In the genomic region with DNA sequence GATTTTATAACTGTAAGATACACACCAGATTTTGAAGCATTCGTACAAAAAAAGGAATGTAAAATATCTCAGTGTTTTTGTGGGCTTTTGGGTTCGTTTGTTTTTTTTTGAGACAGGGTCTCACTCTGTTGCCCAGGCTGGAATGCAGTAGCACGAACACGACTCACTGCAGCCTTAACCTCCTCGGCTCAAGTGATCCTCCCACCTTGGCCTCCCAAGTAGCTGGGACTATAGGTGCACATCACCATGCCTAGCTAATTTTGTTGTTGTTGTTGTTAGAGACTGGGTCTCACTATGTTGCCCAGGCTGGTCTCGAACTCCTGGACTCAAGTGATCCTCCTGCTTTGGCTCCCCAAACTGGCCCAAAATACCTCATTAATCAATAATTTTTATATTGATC, we compare ENCODE assay signal across 16 cellular contexts. TPM values are rescaled to one million over a fixed set of nuclear protein-coding genes. Genes with fewer than 3 reads are reported as not detected.
A peak's percentile ranks its signal among the peaks of the same experiment; 100 is the strongest.
DNase-seq lines count a peak whose midpoint lies in the region; ATAC-seq, FAIRE-seq and TF ChIP-seq lines count a peak whose summit lies in the region.
"Had no signal": no experiment of that assay in that cellular context is flagged by ENCODE, and none has a peak within 500 bp of the region (broad histone marks: within the 10 kb centered on the region; RNA-seq: fewer than 3 reads in every experiment).

No MANE protein-coding gene starts in this region.

- no peaks in the 10 kb centered on the region for H3K9me3 Mint-ChIP-seq in CD4-positive, alpha-beta T cell
- no peaks in the 10 kb centered on the region for H3K9me3 Mint-ChIP-seq in WTC11
- H3K9me3 Mint-ChIP-seq: CD8-positive, alpha-beta memory T cell; GM23338 had no signal

- ATAC-seq in CD4-positive, alpha-beta T cell (ENCODE audit: poor library complexity): no peak
- ATAC-seq in WTC11: no peak
- ATAC-seq: GM23338 had no signal

- peaks cover 5% of the 10 kb centered on the region for H3K36me3 Mint-ChIP-seq in CD4-positive, alpha-beta T cell (ENCODE audit: low read depth)
- 0 out of 2 replicates have a peak, but pooled peaks cover 3% of the 10 kb centered on the region for H3K36me3 Mint-ChIP-seq in WTC11

- no peaks in the 10 kb centered on the region for H3K27me3 ChIP-seq in CD4-positive, alpha-beta T cell (ENCODE audit: control insufficient read depth, insufficient read depth, low read length)
- H3K27me3 ChIP-seq in neutrophil: no peaks in the 10 kb centered on the region

- peak overlapping the region; percentile 62 for H3K27ac Mint-ChIP-seq in CD4-positive, alpha-beta T cell
- no peak overlapping the region for H3K27ac Mint-ChIP-seq in WTC11
- H3K27ac Mint-ChIP-seq: GM23338 had no signal

- peaks cover 51% of the 10 kb centered on the region for H3K4me1 Mint-ChIP-seq in CD4-positive, alpha-beta T cell (ENCODE audit: low read depth)
- H3K4me1 Mint-ChIP-seq in WTC11: peaks cover 10% of the 10 kb centered on the region

- no peaks in the 10 kb centered on the region for H3K27me3 Mint-ChIP-seq in CD4-positive, alpha-beta T cell
- H3K27me3 Mint-ChIP-seq in WTC11 (ENCODE audit: low read depth): no peaks in the 10 kb centered on the region
- H3K27me3 Mint-ChIP-seq: B cell; CD8-positive, alpha-beta memory T cell had no signal

- POLR2A ChIA-PET in CD4-positive, alpha-beta T cell (lab: Charles Lee): interaction anchor here (5.1 kb wide), 1 partner anchor 11 kb away, joined by 30 read pairs; no protein-coding TSS in a partner anchor
- POLR2A ChIA-PET in WTC11 (lab: Charles Lee): no interaction called here

- FAIRE-seq in GM19239 (lab: Jason Lieb, UNC): peak; percentile 40
- FAIRE-seq: A204.1 had no signal

- CTCF ChIA-PET in CD4-positive, alpha-beta T cell (lab: Charles Lee): interaction anchor here (1.2 to 1.8 kb wide), 3 partner anchors 12 to 38 kb away, joined by 3 to 9 read pairs (median 3); no protein-coding TSS in a partner anchor
- CTCF ChIA-PET in WTC11 (lab: Charles Lee): interaction anchor here (1.1 to 1.3 kb wide), 2 partner anchors 9 to 240 kb away, joined by 3 to 4 read pairs; a partner anchor contains a TSS

- TF ChIP-seq CTCF in CD4-positive, alpha-beta T cell (IDR thresholded peaks at IDR 0.05): no peak
- TF ChIP-seq CTCF in WTC11 (IDR thresholded peaks at IDR 0.05): no peak
- TF ChIP-seq CTCF in neutrophil (IDR thresholded peaks at IDR 0.05): no peak

- DNase-seq in CD4-positive, alpha-beta T cell: no peak
- no peak for DNase-seq in GM19239 (ENCODE audit: insufficient read length, low spot score)
- no peak for DNase-seq in WTC11 (ENCODE audit: low spot score)
- no peak for DNase-seq in stimulated activated CD4-positive, alpha-beta T cell treated with anti-CD3 and anti-CD28 coated beads, Interleukin-12 subunit alpha, Interleukin-12 subunit beta, amount 100 ng/mL, for 4 hours
- DNase-seq in NCI-H345 (lab: John Stamatoyannopoulos, UW): no peak
- no peak for DNase-seq in NCI-H748 treated with DMSO at 0.1 percent for 48 hours (lab: John Stamatoyannopoulos, UW)
- DNase-seq: Caco-2; CD8-positive, alpha-beta memory T cell; DND-41; GF-D8; H7 had no signal

- peaks cover 30 to 32% of the 10 kb centered on the region in 2 experiments for H3K4me1 ChIP-seq in neutrophil (ENCODE audit: control insufficient read depth in 1 of 2, insufficient read depth in 1 of 2, low read depth in 1 of 2, low read length in 1 of 2)

- intact Hi-C loops in CD4-positive, alpha-beta T cell (cut with DNase I, micrococcal nuclease): no loop called here

- no peaks in the 10 kb centered on the region for H3K36me3 ChIP-seq in neutrophil

- no peaks in the 10 kb centered on the region for H3K9me3 ChIP-seq in CD4-positive, alpha-beta T cell (ENCODE audit: control insufficient read depth, low read length)
- no peaks in the 10 kb centered on the region for H3K9me3 ChIP-seq in neutrophil
- H3K9me3 ChIP-seq: Caco-2 had no signal

- no peak overlapping the region for H3K27ac ChIP-seq in CD4-positive, alpha-beta T cell (ENCODE audit: low read depth, low read length)
- H3K27ac ChIP-seq in neutrophil: peak overlapping the region; percentile 43
- H3K27ac ChIP-seq: C4-2B had no signal

- no peak overlapping the region for H3K4me3 Mint-ChIP-seq in CD4-positive, alpha-beta T cell
- no peak overlapping the region for H3K4me3 Mint-ChIP-seq in WTC11
- H3K4me3 Mint-ChIP-seq: CD8-positive, alpha-beta memory T cell; GM23338 had no signal

- no peak overlapping the region for H3K4me3 ChIP-seq in neutrophil (ENCODE audit: low read depth in 1 of 2, low read length in 1 of 2)
- H3K4me3 ChIP-seq: GM23338 had no signal

TF ChIP-seq in WTC11, 78 proteins besides CTCF, POLR2A, EP300 and RAD21:
- TF ChIP-seq ZNF121 (CRISPR knock-in tag; IDR thresholded peaks at IDR 0.05): peak; percentile 99
- TF ChIP-seq GTF2I (CRISPR knock-in tag; conservative IDR thresholded peaks at IDR 0.05): 0 out of 2 replicates have a peak, but pooled peaks have one; percentile 53
- TF ChIP-seq ATF1 (CRISPR knock-in tag; IDR thresholded peaks at IDR 0.05): no peak
- TF ChIP-seq, protein P1, sequence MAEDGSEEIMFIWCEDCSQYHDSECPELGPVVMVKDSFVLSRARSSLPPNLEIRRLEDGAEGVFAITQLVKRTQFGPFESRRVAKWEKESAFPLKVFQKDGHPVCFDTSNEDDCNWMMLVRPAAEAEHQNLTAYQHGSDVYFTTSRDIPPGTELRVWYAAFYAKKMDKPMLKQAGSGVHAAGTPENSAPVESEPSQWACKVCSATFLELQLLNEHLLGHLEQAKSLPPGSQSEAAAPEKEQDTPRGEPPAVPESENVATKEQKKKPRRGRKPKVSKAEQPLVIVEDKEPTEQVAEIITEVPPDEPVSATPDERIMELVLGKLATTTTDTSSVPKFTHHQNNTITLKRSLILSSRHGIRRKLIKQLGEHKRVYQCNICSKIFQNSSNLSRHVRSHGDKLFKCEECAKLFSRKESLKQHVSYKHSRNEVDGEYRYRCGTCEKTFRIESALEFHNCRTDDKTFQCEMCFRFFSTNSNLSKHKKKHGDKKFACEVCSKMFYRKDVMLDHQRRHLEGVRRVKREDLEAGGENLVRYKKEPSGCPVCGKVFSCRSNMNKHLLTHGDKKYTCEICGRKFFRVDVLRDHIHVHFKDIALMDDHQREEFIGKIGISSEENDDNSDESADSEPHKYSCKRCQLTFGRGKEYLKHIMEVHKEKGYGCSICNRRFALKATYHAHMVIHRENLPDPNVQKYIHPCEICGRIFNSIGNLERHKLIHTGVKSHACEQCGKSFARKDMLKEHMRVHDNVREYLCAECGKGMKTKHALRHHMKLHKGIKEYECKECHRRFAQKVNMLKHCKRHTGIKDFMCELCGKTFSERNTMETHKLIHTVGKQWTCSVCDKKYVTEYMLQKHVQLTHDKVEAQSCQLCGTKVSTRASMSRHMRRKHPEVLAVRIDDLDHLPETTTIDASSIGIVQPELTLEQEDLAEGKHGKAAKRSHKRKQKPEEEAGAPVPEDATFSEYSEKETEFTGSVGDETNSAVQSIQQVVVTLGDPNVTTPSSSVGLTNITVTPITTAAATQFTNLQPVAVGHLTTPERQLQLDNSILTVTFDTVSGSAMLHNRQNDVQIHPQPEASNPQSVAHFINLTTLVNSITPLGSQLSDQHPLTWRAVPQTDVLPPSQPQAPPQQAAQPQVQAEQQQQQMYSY (CRISPR knock-in tag; IDR thresholded peaks at IDR 0.05): no peak
- TF ChIP-seq SMAD4 (CRISPR knock-in tag; IDR thresholded peaks at IDR 0.05): no peak

RNA-seq across cellular contexts. Expression of a gene that starts 15.9 kb away (rescaled TPM):
- 100 to 1,000 TPM in 1 of 2 experiments, 10 to 100 TPM in 1; 99.4 to 104 TPM for total RNA-seq in CD4-positive, alpha-beta T cell
- 36.4 to 42.2 TPM (median 37.9 TPM) in 3 replicates for total RNA-seq in WTC11 (2021)

RNA-seq across cellular contexts. Expression of a gene that starts 28.0 kb away (rescaled TPM):
- total RNA-seq in CD4-positive, alpha-beta T cell: 100 to 1,000 TPM; 141 to 150 TPM
- 6.6 to 10.9 TPM (median 9.7 TPM) in 3 replicates for total RNA-seq in WTC11 (2021)

Comparison
In these comparisons a context has a peak if more than half of its experiments do, and no peak if none do; other contexts are left out.
1. RNA of a gene that starts 28.0 kb away (total RNA-seq): 141 to 150 TPM in CD4-positive, alpha-beta T cell; 6.6 to 10.9 TPM in WTC11; every median in the first group is over 10 times any median in the second.